8 cellular contexts compared by ENCODE assay signal in the genomic region with DNA sequence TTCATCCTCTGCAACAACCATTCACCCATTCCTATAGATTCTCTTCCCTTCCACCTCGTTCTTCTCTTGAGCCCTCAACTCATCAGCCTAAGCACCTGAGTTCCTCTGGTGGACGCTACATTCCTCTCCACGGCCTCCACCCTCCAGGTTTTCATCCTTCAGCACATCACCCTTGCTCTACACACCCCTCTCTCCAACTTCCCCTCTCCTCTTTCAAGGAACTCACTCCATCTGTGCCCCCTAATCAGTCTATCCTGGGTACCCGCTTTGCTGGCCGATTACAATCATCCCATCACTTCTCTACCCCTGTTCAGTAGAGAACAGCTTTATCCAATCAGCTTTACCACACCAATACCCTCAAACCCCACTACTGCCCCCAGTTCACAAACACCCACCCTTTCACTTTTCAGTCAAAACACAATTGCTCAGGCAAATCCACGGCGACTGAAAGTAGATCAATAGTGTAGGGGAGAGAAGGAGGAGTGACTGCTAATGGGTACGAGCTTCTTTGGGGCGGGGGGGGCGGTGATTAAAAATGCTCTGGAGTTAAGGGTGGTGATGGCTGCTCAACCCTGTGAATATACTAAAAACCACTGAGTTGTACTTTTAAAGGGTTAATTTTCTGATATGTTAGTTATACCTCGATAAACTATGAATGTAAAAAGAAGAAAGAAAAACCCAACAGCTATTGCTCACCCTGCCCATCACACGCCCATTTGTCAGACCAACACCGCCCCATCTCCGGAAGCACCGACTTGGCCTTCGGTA. TPM values are rescaled to one million over a fixed set of nuclear protein-coding genes. Genes with fewer than 3 reads are reported as not detected.
DNase-seq lines count a peak whose midpoint lies in the region; ATAC-seq, FAIRE-seq and TF ChIP-seq lines count a peak whose summit lies in the region.

No MANE protein-coding gene starts in this region.

- H2AFZ ChIP-seq in MM.1S (ENCODE audit: low read length), result peak overlapping the region; percentile 97

- WGBS in iPS DF 6.9 (ENCODE audit: insufficient coverage, insufficient read length), result no CpG with 5 or more reads among the region's 16 CpGs
- WGBS in small intestine, 3 donors, result 6 to 16% (median 10%) methylated on average over 16 of the region's 16 CpGs

- H3K4me1 ChIP-seq in BE2C, result no peaks in the 10 kb centered on the region
- peaks cover 16% of the 10 kb centered on the region for H3K4me1 ChIP-seq in MM.1S (ENCODE audit: low read length)
- H3K4me1 ChIP-seq in iPS DF 6.9 (ENCODE audit: control insufficient read depth, insufficient read depth, low read length), result 0 out of 2 replicates have a peak, but pooled peaks cover 1% of the 10 kb centered on the region
- peaks cover 2 to 12% of the 10 kb centered on the region in 2 donors for H3K4me1 ChIP-seq in small intestine (ENCODE audit: control insufficient read depth in 2 of 2, insufficient read depth in 1 of 2, low read depth in 1 of 2, low read length in 1 of 2)

- H3K36me3 ChIP-seq in BE2C (no peaks in the 10 kb centered on the region), MM.1S (replicated peaks; ENCODE audit: insufficient read depth, low read length) (no peaks in the 10 kb centered on the region), iPS DF 6.9 (ENCODE audit: control insufficient read depth, insufficient read depth, low read length) (no peaks in the 10 kb centered on the region), small intestine (ENCODE audit: control insufficient read depth in 2 of 2, insufficient read depth in 2 of 2, low read length in 2 of 2) (no peaks in the 10 kb centered on the region)

- DNase-seq in BE2C, result no peak
- DNase-seq in MM.1S, result peak; percentile 17
- DNase-seq in activated naive CD8-positive, alpha-beta T cell treated with anti-CD3 and anti-CD28 coated beads for 36 hours, result peak; percentile 14
- DNase-seq in iPS DF 6.9 (ENCODE audit: low read depth, low spot score), result no peak
- peak; percentile 27 for DNase-seq in small intestine
- DNase-seq in NCI-H1436 treated with DMSO at 0.1 percent for 48 hours (lab: John Stamatoyannopoulos, UW), result no peak
- DNase-seq in mucosa of gallbladder (ENCODE audit: low spot score), result no peak

- H3K9me3 Mint-ChIP-seq in activated naive CD8-positive, alpha-beta T cell treated with anti-CD3 and anti-CD28 coated beads for 36 hours, result peaks cover 1% of the 10 kb centered on the region

- H3K27me3 Mint-ChIP-seq in activated naive CD8-positive, alpha-beta T cell treated with anti-CD3 and anti-CD28 coated beads for 36 hours, result no peaks in the 10 kb centered on the region

- peak overlapping the region; percentile 7 for H3K27ac Mint-ChIP-seq in activated naive CD8-positive, alpha-beta T cell treated with anti-CD3 and anti-CD28 coated beads for 36 hours

- peak; percentile 45 for ATAC-seq in GM19351 (IDR thresholded peaks at IDR 0.05; ENCODE audit: unreplicated experiment)

- H3K4me1 Mint-ChIP-seq in activated naive CD8-positive, alpha-beta T cell treated with anti-CD3 and anti-CD28 coated beads for 36 hours, result peaks cover 33% of the 10 kb centered on the region

- no peaks in the 10 kb centered on the region for H4K20me1 ChIP-seq in MM.1S (ENCODE audit: insufficient read depth, low read length)

- no peaks in the 10 kb centered on the region for H3F3A ChIP-seq in MM.1S (ENCODE audit: insufficient read depth, low read length)

- H3K27me3 ChIP-seq in BE2C (no peaks in the 10 kb centered on the region), MM.1S (replicated peaks; ENCODE audit: insufficient read depth, low read length) (no peaks in the 10 kb centered on the region), iPS DF 6.9 (ENCODE audit: control insufficient read depth, insufficient read depth, low read length) (no peaks in the 10 kb centered on the region), small intestine (ENCODE audit: control insufficient read depth in 2 of 2, insufficient read depth in 2 of 2, low read length in 2 of 2) (no peaks in the 10 kb centered on the region)

- H3K4me3 Mint-ChIP-seq in activated naive CD8-positive, alpha-beta T cell treated with anti-CD3 and anti-CD28 coated beads for 36 hours, result peak overlapping the region; percentile 78

- peak overlapping the region; percentile 67 for H3K4me2 ChIP-seq in MM.1S (ENCODE audit: low read depth, low read length)

- H3K27ac ChIP-seq in MM.1S (ENCODE audit: low read length) (peak overlapping the region; percentile 63; the same call in 1 of the 2 replicates), iPS DF 6.9 (ENCODE audit: low read length) (no peak overlapping the region), small intestine (ENCODE audit: low read depth in 1 of 2, low read length in 1 of 2) (peak overlapping the region in 1 of 2 donors; percentile 90)

- H3K9me2 ChIP-seq in MM.1S (replicated peaks; ENCODE audit: insufficient read depth, low read length), result no peaks in the 10 kb centered on the region

- FAIRE-seq in small intestine (lab: Jason Lieb, UNC), result no peak

- H3K9me3 ChIP-seq in BE2C (no peaks in the 10 kb centered on the region), MM.1S (replicated peaks; ENCODE audit: insufficient read depth, low read length) (no peaks in the 10 kb centered on the region), iPS DF 6.9 (ENCODE audit: control insufficient read depth, insufficient read depth, low read length) (no peaks in the 10 kb centered on the region), small intestine (ENCODE audit: control insufficient read depth, low read depth) (no peaks in the 10 kb centered on the region)

- no peak for TF ChIP-seq CTCF in BE2C (IDR thresholded peaks at IDR 0.05; ENCODE audit: low read depth, low read length)
- TF ChIP-seq CTCF in MM.1S (IDR thresholded peaks at IDR 0.05; ENCODE audit: low read length), result no peak

- H3K9ac ChIP-seq in MM.1S (ENCODE audit: low read length), result peak overlapping the region; percentile 83

- H3K36me3 Mint-ChIP-seq in activated naive CD8-positive, alpha-beta T cell treated with anti-CD3 and anti-CD28 coated beads for 36 hours, result peaks cover 11% of the 10 kb centered on the region

- H3K4me3 ChIP-seq in BE2C (ENCODE audit: low read depth, low read length) (peak overlapping the region; percentile 73), MM.1S (ENCODE audit: low read length) (peak overlapping the region; percentile 96), iPS DF 6.9 (ENCODE audit: low read length) (peak overlapping the region; percentile 94), small intestine (ENCODE audit: low read depth in 1 of 2, low read length in 2 of 2) (peak overlapping the region; percentile 84 to 93)

- H3K79me2 ChIP-seq in MM.1S (ENCODE audit: low read length), result peaks cover 58% of the 10 kb centered on the region

RNA-seq across cellular contexts. Expression of a gene that starts 0.9 kb away (rescaled TPM):
- polyA plus RNA-seq in BE2C (2012; ENCODE audit: insufficient read depth, insufficient read length, low read depth), result 14.1 TPM
- 10 to 100 TPM; 69.0 TPM for total RNA-seq in activated naive CD8-positive, alpha-beta T cell treated with anti-CD3 and anti-CD28 coated beads for 36 hours
- polyA plus RNA-seq in small intestine, result 10 to 100 TPM; 12.5 to 17.2 (median 14.1) TPM
- 67.5 TPM for total RNA-seq in mucosa of gallbladder

RNA-seq across cellular contexts. Expression of a gene that starts 27.4 kb away (rescaled TPM):
- 30.4 TPM for polyA plus RNA-seq in BE2C (2012; ENCODE audit: insufficient read depth, insufficient read length, low read depth)
- total RNA-seq in activated naive CD8-positive, alpha-beta T cell treated with anti-CD3 and anti-CD28 coated beads for 36 hours, result 10 to 100 TPM; 19.6 to 21.8 TPM
- polyA plus RNA-seq in small intestine, result 10 to 100 TPM; 56.0 to 81.0 (median 65.7) TPM
- total RNA-seq in mucosa of gallbladder, result 81.9 TPM

RNA-seq across cellular contexts. Expression of a gene that starts 32.7 kb away (rescaled TPM):
- polyA plus RNA-seq in BE2C (2012; ENCODE audit: insufficient read depth, insufficient read length, low read depth), result 674 TPM
- 1,000 to 10,000 TPM; 2,151 to 2,166 TPM for total RNA-seq in activated naive CD8-positive, alpha-beta T cell treated with anti-CD3 and anti-CD28 coated beads for 36 hours
- 1,000 to 10,000 TPM; 1,273 to 3,286 (median 2,784) TPM for polyA plus RNA-seq in small intestine
- total RNA-seq in mucosa of gallbladder, result 1,108 TPM

Comparison
In these comparisons a context has a peak if more than half of its experiments do, and no peak if none do; other contexts are left out.
1. DNase-seq: peak in MM.1S (single experiment), activated naive CD8-positive, alpha-beta T cell treated with anti-CD3 and anti-CD28 coated beads for 36 hours (single experiment) and small intestine (single experiment); none in BE2C (single experiment), iPS DF 6.9 (single experiment), NCI-H1436 treated with DMSO at 0.1 percent for 48 hours (single experiment) and mucosa of gallbladder (single experiment).
2. Peak in every context shown above with its lines, with median percentiles within 50 percentile points of each other: H3K4me3 ChIP-seq.